ENCODE assay signal across 11 cellular contexts in genomic region chr3:194736896-194737600, GRCh38.
DNase-seq lines count a peak whose midpoint lies in the region; ATAC-seq and TF ChIP-seq lines count a peak whose summit lies in the region.
"Had no signal": no experiment of that assay in that cellular context is flagged by ENCODE, and none has a peak within 500 bp of the region (broad histone marks: within the 10 kb centered on the region; RNA-seq: fewer than 3 reads in every experiment).

No MANE protein-coding gene starts in this region.

- H3K27ac Mint-ChIP-seq in central memory CD8-positive, alpha-beta T cell (ENCODE audit: low read depth) = no peak overlapping the region
- H3K27ac Mint-ChIP-seq: CD8-positive, alpha-beta memory T cell had no signal

- TF ChIP-seq POLR2A in NB4 (IDR thresholded peaks at IDR 0.05; ENCODE audit: extremely low read depth, insufficient read length) = no peak

- no peaks in the 10 kb centered on the region for H3K36me3 Mint-ChIP-seq in central memory CD8-positive, alpha-beta T cell (ENCODE audit: insufficient read depth)

- peaks cover 36% of the 10 kb centered on the region for H3K27me3 Mint-ChIP-seq in central memory CD8-positive, alpha-beta T cell

- DNase-seq in GM12864 (ENCODE audit: low read depth) (peak; percentile 59), NB4 (ENCODE audit: low read depth) (peak; percentile 94), NCI-H2081 treated with DMSO at 0.1 percent for 48 hours (lab: John Stamatoyannopoulos, UW) (no peak), foreskin melanocyte (no peak), activated gamma-delta T cell treated with Interleukin-2 at 50 U/mL for 16 hours (no peak)
- DNase-seq in central memory CD8-positive, alpha-beta T cell (ENCODE audit: low spot score in 2 of 2) = no peak
- DNase-seq in activated CD4-positive, alpha-beta T cell treated with anti-CD3 and anti-CD28 coated beads for 48 hours = no peak
- DNase-seq: activated CD4-positive, CD25-positive, alpha-beta regulatory T cell treated with anti-CD3 and anti-CD28 coated beads, Interleukin-2, amount 50 U/mL, for 72 hours; CD8-positive, alpha-beta memory T cell had no signal

- H3K9me3 Mint-ChIP-seq in central memory CD8-positive, alpha-beta T cell = peaks cover 5% of the 10 kb centered on the region

- TF ChIP-seq CTCF in GM12864 (IDR thresholded peaks at IDR 0.05; ENCODE audit: low read depth, low read length, missing control alignments) (no peak), NB4 (IDR thresholded peaks at IDR 0.05; ENCODE audit: low read depth, low read length) (no peak)

- H3K4me3 ChIP-seq in GM12864 (ENCODE audit: low read depth, low read length) = no peak overlapping the region
- peak overlapping the region; percentile 32 for H3K4me3 ChIP-seq in NB4 (ENCODE audit: low read depth, low read length)

- H3K4me3 Mint-ChIP-seq in central memory CD8-positive, alpha-beta T cell = no peak overlapping the region
- H3K4me3 Mint-ChIP-seq: CD8-positive, alpha-beta memory T cell had no signal

- H3K4me1 Mint-ChIP-seq in central memory CD8-positive, alpha-beta T cell = no peaks in the 10 kb centered on the region
- H3K4me1 Mint-ChIP-seq: CD8-positive, alpha-beta memory T cell had no signal

- ATAC-seq in GM21825 (IDR thresholded peaks at IDR 0.05; ENCODE audit: unreplicated experiment) = peak; percentile 74
- peak; percentile 62 for ATAC-seq in central memory CD8-positive, alpha-beta T cell (replicated peaks; ENCODE audit: extremely low read depth, poor library complexity, severe bottlenecking)
- ATAC-seq: HepG2 had no signal

Comparison
In these comparisons a context has a peak if more than half of its experiments do, and no peak if none do; other contexts are left out.
1. DNase-seq: peak in GM12864 (single experiment) and NB4 (single experiment); none in central memory CD8-positive, alpha-beta T cell (0 of 2), activated CD4-positive, alpha-beta T cell treated with anti-CD3 and anti-CD28 coated beads for 48 hours (single experiment), NCI-H2081 treated with DMSO at 0.1 percent for 48 hours (single experiment), foreskin melanocyte (single experiment) and activated gamma-delta T cell treated with Interleukin-2 at 50 U/mL for 16 hours (single experiment).